29 cellular contexts compared by ENCODE assay signal in genomic region chrX:39718951-39719350, GRCh38.
"Had no signal": no experiment of that assay in that cellular context is flagged by ENCODE, and none has a peak within 500 bp of the region (broad histone marks: within the 10 kb centered on the region; RNA-seq: fewer than 3 reads in every experiment).

No MANE protein-coding gene starts in this region.

- H3K4me1 ChIP-seq: colonic mucosa had no signal

- FAIRE-seq: urothelium cell line had no signal

- H3K27me3 ChIP-seq: cardiac muscle cell, colonic mucosa, right lobe of liver had no signal

- DNase-seq: activated CD4-positive, alpha-beta T cell treated with anti-CD3 and anti-CD28 coated beads for 48 hours; activated CD4-positive, alpha-beta T cell treated with anti-CD3 and anti-CD28 coated beads, Interleukin-2, amount 50 U/mL, for 48 hours; activated effector memory CD4-positive, alpha-beta T cell treated with anti-CD3 and anti-CD28 coated beads, Interleukin-2, amount 50 U/mL, for 16 hours; cerebellar nuclear complex; colonic mucosa; dorsolateral prefrontal cortex; effector memory CD4-positive, alpha-beta T cell; erythroblast; foreskin fibroblast; heart left ventricle; kidney glomerular epithelial cell; left ventricle myocardium inferior; mucosa of descending colon; right lobe of liver; stimulated activated CD4-positive, alpha-beta T cell treated with anti-CD3 and anti-CD28 coated beads, Interleukin-12 subunit alpha, Interleukin-12 subunit beta, amount 100 ng/mL, for 4 hours; stimulated activated CD4-positive, alpha-beta T cell treated with anti-CD3 and anti-CD28 coated beads, Interleukin-4, amount 100 ng/mL, for 1 hour; SW 1271; T-helper 17 cell; T1000; trophoblast cell; WERI-Rb-1 had no signal

- H3K27me3 Mint-ChIP-seq: stimulated activated naive CD8-positive, alpha-beta T cell treated with anti-CD3 and anti-CD28 coated beads, Interleukin-15, Interleukin-2, amounts not matched to agents 100 ng/mL and 50 ng/mL, for 24 hours; T-helper 17 cell had no signal

- H3K27ac Mint-ChIP-seq: activated naive CD4-positive, alpha-beta T cell treated with anti-CD3 and anti-CD28 coated beads, Interleukin-2, amount 50 U/mL, for 72 hours; natural killer cell treated with Interleukin-12 subunit alpha and Interleukin-12 subunit beta and Interleukin-15 and Interleukin-18, amount 100 ng/mL, for 72 hours; stimulated activated naive CD8-positive, alpha-beta T cell treated with anti-CD3 and anti-CD28 coated beads, Interleukin-15, Interleukin-2, amounts not matched to agents 100 ng/mL and 50 ng/mL, for 24 hours; T-helper 17 cell had no signal

- H3K9me3 ChIP-seq: colonic mucosa, heart left ventricle, left ventricle myocardium inferior, mucosa of descending colon, right lobe of liver, thoracic aorta had no signal

- H3K9me3 Mint-ChIP-seq: natural killer cell treated with Interleukin-12 subunit alpha and Interleukin-12 subunit beta and Interleukin-15 and Interleukin-18, amount 100 ng/mL, for 72 hours; stimulated activated naive CD8-positive, alpha-beta T cell treated with anti-CD3 and anti-CD28 coated beads, Interleukin-15, Interleukin-2, amounts not matched to agents 100 ng/mL and 50 ng/mL, for 24 hours had no signal

- H3K27ac ChIP-seq: cardiac muscle cell, colonic mucosa, dorsolateral prefrontal cortex, heart left ventricle, left ventricle myocardium inferior, right lobe of liver, thoracic aorta, WERI-Rb-1 had no signal

- H3K4me3 Mint-ChIP-seq: natural killer cell treated with Interleukin-12 subunit alpha and Interleukin-12 subunit beta and Interleukin-15 and Interleukin-18, amount 100 ng/mL, for 72 hours; stimulated activated naive CD8-positive, alpha-beta T cell treated with anti-CD3 and anti-CD28 coated beads, Interleukin-15, Interleukin-2, amounts not matched to agents 100 ng/mL and 50 ng/mL, for 24 hours; T-helper 17 cell had no signal

- H3K36me3 Mint-ChIP-seq: activated naive CD4-positive, alpha-beta T cell treated with anti-CD3 and anti-CD28 coated beads, Interleukin-2, amount 50 U/mL, for 72 hours; natural killer cell treated with Interleukin-12 subunit alpha and Interleukin-12 subunit beta and Interleukin-15 and Interleukin-18, amount 100 ng/mL, for 72 hours had no signal

- ATAC-seq: activated CD4-positive, CD25-positive, alpha-beta regulatory T cell treated with anti-CD3 and anti-CD28 coated beads, Interleukin-2, amount 50 U/mL, for 24 hours; activated naive CD4-positive, alpha-beta T cell treated with anti-CD3 and anti-CD28 coated beads, Interleukin-2, amount 50 U/mL, for 72 hours; heart left ventricle; mucosa of descending colon; natural killer cell treated with Interleukin-12 subunit alpha and Interleukin-12 subunit beta and Interleukin-15 and Interleukin-18, amount 100 ng/mL, for 72 hours; right lobe of liver; T-helper 17 cell had no signal

- H3K4me1 Mint-ChIP-seq: T-helper 17 cell had no signal

- H3K36me3 ChIP-seq: cardiac muscle cell, colonic mucosa, heart left ventricle, left ventricle myocardium inferior, right lobe of liver, thoracic aorta, WERI-Rb-1 had no signal

- H3K4me3 ChIP-seq: cardiac muscle cell, colonic mucosa, dorsolateral prefrontal cortex, heart left ventricle, left ventricle myocardium inferior, lung, mucosa of descending colon, right lobe of liver, thoracic aorta had no signal
